ENCODE assay signal across 19 cellular contexts in the genomic region with DNA sequence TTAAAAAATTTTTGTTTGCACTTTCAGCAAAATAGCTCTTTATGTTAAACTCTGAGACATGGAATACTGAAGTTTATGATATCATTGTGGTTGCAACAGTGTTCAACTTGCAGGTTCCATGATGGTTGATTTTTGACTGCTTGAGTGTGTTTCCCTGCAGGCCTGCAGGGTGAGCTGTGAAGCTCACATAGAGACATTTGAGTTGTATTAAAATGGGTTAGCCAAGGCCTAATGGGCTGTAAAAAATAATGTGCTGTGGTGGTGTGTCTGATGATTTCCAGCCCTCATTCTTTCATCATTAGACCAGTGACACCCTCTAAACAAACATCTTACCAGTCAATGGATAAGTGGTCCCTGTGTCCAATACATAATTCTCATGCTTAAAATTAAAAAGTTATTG.
DNase-seq lines count a peak whose midpoint lies in the region; ATAC-seq and TF ChIP-seq lines count a peak whose summit lies in the region.
"Had no signal": no experiment of that assay in that cellular context is flagged by ENCODE, and none has a peak within 500 bp of the region (broad histone marks: within the 10 kb centered on the region; RNA-seq: fewer than 3 reads in every experiment).

No MANE protein-coding gene starts in this region.

- no peaks in the 10 kb centered on the region; the same call in 1 of the 2 replicates for H3K9me3 ChIP-seq in Karpas-422 (ENCODE audit: low read length)

- H2AFZ ChIP-seq in Karpas-422 (ENCODE audit: low read length) = no peak overlapping the region

- in situ Hi-C loops in astrocyte of the cerebellum (cut with HindIII; ENCODE audit: low sequenced_read_pairs) = no loop called here

- H3K27me3 ChIP-seq in Karpas-422 (ENCODE audit: low read length) = no peaks in the 10 kb centered on the region
- H3K27me3 ChIP-seq: breast epithelium, esophagus squamous epithelium had no signal

- H3K27ac ChIP-seq in Karpas-422 (ENCODE audit: low read length) = no peak overlapping the region
- H3K27ac ChIP-seq: breast epithelium, esophagus squamous epithelium had no signal

- ATAC-seq in GM18870 (IDR thresholded peaks at IDR 0.05; ENCODE audit: unreplicated experiment) = no peak
- ATAC-seq: activated CD8-positive, alpha-beta T cell treated with anti-CD3 and anti-CD28 coated beads for 36 hours; Right ventricle myocardium inferior; stimulated activated naive B cell treated with anti-CD40 and anti-IgM and Interleukin-4, amounts not matched to agents 10 μg/mL and 1 μg/mL and 100 μg/mL, for 72 hours had no signal

- no peaks in the 10 kb centered on the region for H4K20me1 ChIP-seq in Karpas-422 (ENCODE audit: insufficient read depth, low read depth, low read length)

- H3K4me3 ChIP-seq in Karpas-422 (ENCODE audit: low read length) (no peak overlapping the region), astrocyte of the cerebellum (ENCODE audit: low read depth, low read length) (no peak overlapping the region)
- H3K4me3 ChIP-seq: breast epithelium, esophagus squamous epithelium had no signal

- no peak overlapping the region for H3K4me2 ChIP-seq in Karpas-422 (ENCODE audit: low read depth, low read length, poor library complexity, severe bottlenecking)

- H3K36me3 ChIP-seq in Karpas-422 (ENCODE audit: insufficient read depth, low read length) = no peaks in the 10 kb centered on the region
- H3K36me3 ChIP-seq: breast epithelium, esophagus squamous epithelium had no signal

- H3K9me2 ChIP-seq in Karpas-422 (replicated peaks; ENCODE audit: insufficient read depth, low read length) = no peaks in the 10 kb centered on the region

- peaks cover 5% of the 10 kb centered on the region for H3K4me1 ChIP-seq in Karpas-422 (ENCODE audit: low read length)
- H3K4me1 ChIP-seq: breast epithelium had no signal

- peak; percentile 22 for TF ChIP-seq CTCF in astrocyte of the cerebellum (IDR thresholded peaks at IDR 0.05; ENCODE audit: low read depth, low read length, missing control alignments)

- H3K9ac ChIP-seq in Karpas-422 (ENCODE audit: low read length) = no peak overlapping the region

- peak; percentile 13 for DNase-seq in EH (ENCODE audit: low read depth)
- DNase-seq in Karpas-422 = peak; percentile 48
- no peak for DNase-seq in astrocyte of the cerebellum (ENCODE audit: low read depth)
- DNase-seq in iris pigment epithelial cell (ENCODE audit: low read depth) = peak; percentile 41
- no peak for DNase-seq in foreskin melanocyte
- DNase-seq in activated naive CD4-positive, alpha-beta T cell treated with Interleukin-2 at 50 U/mL for 16 hours = no peak
- DNase-seq: activated CD8-positive, alpha-beta T cell treated with anti-CD3 and anti-CD28 coated beads for 36 hours; activated naive CD8-positive, alpha-beta T cell treated with anti-CD3 and anti-CD28 coated beads for 36 hours; activated T-cell treated with anti-CD3 and anti-CD28 coated beads, Interleukin-2, amount 50 U/mL, for 48 hours; C1 segment of cervical spinal cord; DMS79; esophagus squamous epithelium; hippocampal formation; NCI-H1048; nephron progenitor cell; stimulated activated naive B cell treated with anti-CD40 and anti-IgM and Interleukin-4, amounts not matched to agents 10 μg/mL and 1 μg/mL and 100 μg/mL, for 72 hours had no signal

- no peaks in the 10 kb centered on the region for H3K79me2 ChIP-seq in Karpas-422 (ENCODE audit: low read length)

Comparison
In these comparisons a context has a peak if more than half of its experiments do, and no peak if none do; other contexts are left out.
1. DNase-seq: peak in EH (single experiment), Karpas-422 (single experiment) and iris pigment epithelial cell (single experiment); none in astrocyte of the cerebellum (single experiment), foreskin melanocyte (single experiment) and activated naive CD4-positive, alpha-beta T cell treated with Interleukin-2 at 50 U/mL for 16 hours (single experiment).